Comparison of ENCODE assay signal across 3 cellular contexts in the genomic region with DNA sequence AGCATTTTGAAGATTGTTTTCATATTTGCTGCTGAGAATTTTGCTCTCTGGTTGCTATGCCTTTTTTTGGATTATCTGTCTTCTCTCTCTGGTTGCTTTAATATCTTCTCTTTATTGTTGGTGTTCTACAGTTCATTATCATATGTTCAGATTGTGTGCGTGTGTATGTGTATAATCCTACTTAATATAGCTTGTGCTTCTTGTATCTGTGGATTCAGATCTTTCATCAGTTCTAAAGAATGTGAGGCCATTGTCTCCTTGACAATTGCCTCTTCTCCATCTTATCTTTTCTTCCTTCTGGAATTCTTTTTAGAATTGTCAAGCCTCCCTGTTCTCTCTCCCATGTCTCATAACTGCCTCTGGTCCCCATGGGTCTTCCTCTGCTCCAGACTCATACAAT.
"Had no signal": no experiment of that assay in that cellular context is flagged by ENCODE, and none has a peak within 500 bp of the region (broad histone marks: within the 10 kb centered on the region; RNA-seq: fewer than 3 reads in every experiment).

No MANE protein-coding gene starts in this region.

- H3K4me3 ChIP-seq: GM12878 had no signal

- DNase-seq: GDM1, GF-D8 had no signal

- ATAC-seq: GM12878 had no signal
